Comparison of ENCODE assay signal across 29 cellular contexts in the genomic region with DNA sequence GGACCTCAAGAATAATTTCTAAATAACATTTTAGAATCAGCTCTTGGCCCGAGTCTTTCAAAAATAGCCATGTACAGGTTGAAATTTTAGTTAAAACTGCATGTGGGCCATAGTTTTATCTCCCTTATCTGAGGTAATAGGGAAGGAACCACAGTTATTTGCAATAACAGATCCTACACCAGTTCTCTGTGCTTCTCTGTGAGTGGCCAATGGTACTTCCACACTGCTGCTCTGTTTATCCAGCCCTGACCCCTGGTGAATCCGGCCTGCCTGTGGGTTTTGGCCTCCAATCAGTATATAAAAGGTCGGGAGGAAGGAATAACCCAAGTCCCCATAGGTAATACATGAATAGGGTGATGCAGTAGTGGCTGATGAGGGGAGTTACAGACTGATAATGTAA.
"Had no signal": no experiment of that assay in that cellular context is flagged by ENCODE, and none has a peak within 500 bp of the region (broad histone marks: within the 10 kb centered on the region; RNA-seq: fewer than 3 reads in every experiment).

No MANE protein-coding gene starts in this region.

- H3K36me3 ChIP-seq: neural progenitor cell, ovary, right lobe of liver, sigmoid colon, suprapubic skin, tibial artery, transverse colon, upper lobe of right lung, uterus had no signal

- H3K27ac Mint-ChIP-seq: natural killer cell; neural progenitor cell; progenitor cell of endocrine pancreas; stimulated activated effector memory CD8-positive, alpha-beta T cell treated with anti-CD3 and anti-CD28 coated beads, Interleukin-12 subunit alpha, Interleukin-12 subunit beta, amount 100 ng/mL, for 72 hours; stimulated activated naive CD8-positive, alpha-beta T cell treated with anti-CD3 and anti-CD28 coated beads, Interleukin-15, amount 100 ng/mL, for 72 hours; type B pancreatic cell had no signal

- H3K9me3 ChIP-seq: ovary, psoas muscle, right lobe of liver, sigmoid colon, suprapubic skin, testis, tibial artery, transverse colon, upper lobe of right lung, uterus had no signal

- H3K36me3 Mint-ChIP-seq: natural killer cell; neural progenitor cell; stimulated activated effector memory CD8-positive, alpha-beta T cell treated with anti-CD3 and anti-CD28 coated beads, Interleukin-12 subunit alpha, Interleukin-12 subunit beta, amount 100 ng/mL, for 72 hours; type B pancreatic cell had no signal

- H3K4me3 ChIP-seq: neural progenitor cell, ovary, psoas muscle, right lobe of liver, sigmoid colon, suprapubic skin, testis, tibial artery, transverse colon, upper lobe of right lung, uterus had no signal

- H3K4me1 Mint-ChIP-seq: natural killer cell; neural progenitor cell; stimulated activated effector memory CD8-positive, alpha-beta T cell treated with anti-CD3 and anti-CD28 coated beads, Interleukin-12 subunit alpha, Interleukin-12 subunit beta, amount 100 ng/mL, for 72 hours; stimulated activated naive CD8-positive, alpha-beta T cell treated with anti-CD3 and anti-CD28 coated beads, Interleukin-15, amount 100 ng/mL, for 72 hours had no signal

- H3K9me3 Mint-ChIP-seq: natural killer cell; neural progenitor cell; stimulated activated effector memory CD8-positive, alpha-beta T cell treated with anti-CD3 and anti-CD28 coated beads, Interleukin-12 subunit alpha, Interleukin-12 subunit beta, amount 100 ng/mL, for 72 hours had no signal

- H3K27me3 ChIP-seq: neural progenitor cell, ovary, right lobe of liver, sigmoid colon, suprapubic skin, testis, tibial artery, transverse colon, upper lobe of right lung, uterus had no signal

- H3K27me3 Mint-ChIP-seq: progenitor cell of endocrine pancreas; stimulated activated naive CD8-positive, alpha-beta T cell treated with anti-CD3 and anti-CD28 coated beads, Interleukin-15, amount 100 ng/mL, for 72 hours; type B pancreatic cell had no signal

- DNase-seq: natural killer cell; occipital lobe; ovary; posterior cingulate gyrus; psoas muscle; right cardiac atrium; right lobe of liver; sigmoid colon; small intestine; stimulated activated CD4-positive, alpha-beta T cell treated with anti-CD3 and anti-CD28 coated beads, Interleukin-15, amount 100 ng/mL, for 24 hours; stimulated activated CD4-positive, alpha-beta T cell treated with anti-CD3 and anti-CD28 coated beads, Interleukin-2, amount 100 ng/mL, for 24 hours; stimulated activated CD4-positive, alpha-beta T cell treated with anti-CD3 and anti-CD28 coated beads, Interleukin-2, amount 100 ng/mL, for 48 hours; stimulated activated CD4-positive, alpha-beta T cell treated with anti-CD3 and anti-CD28 coated beads, Interleukin-4, amount 100 ng/mL, for 24 hours; stimulated activated naive CD4-positive, alpha-beta T cell; stimulated activated naive CD8-positive, alpha-beta T cell treated with anti-CD3 and anti-CD28 coated beads, Interleukin-15, amount 100 ng/mL, for 72 hours; stimulated activated naive CD8-positive, alpha-beta T cell treated with anti-CD3 and anti-CD28 coated beads, Interleukin-15, Interleukin-2, amounts not matched to agents 100 U/mL and 50 U/mL, for 24 hours; substantia nigra; testis; tibial artery; transverse colon; upper lobe of right lung; uterus had no signal

- H3K4me3 Mint-ChIP-seq: natural killer cell; nephron; neural progenitor cell; stimulated activated effector memory CD8-positive, alpha-beta T cell treated with anti-CD3 and anti-CD28 coated beads, Interleukin-12 subunit alpha, Interleukin-12 subunit beta, amount 100 ng/mL, for 72 hours; stimulated activated naive CD8-positive, alpha-beta T cell treated with anti-CD3 and anti-CD28 coated beads, Interleukin-15, amount 100 ng/mL, for 72 hours; type B pancreatic cell had no signal

- H3K27ac ChIP-seq: neural progenitor cell, ovary, parathyroid adenoma, psoas muscle, right lobe of liver, sigmoid colon, suprapubic skin, testis, tibial artery, transverse colon, upper lobe of right lung, uterus had no signal
